ENCODE assay signal across 22 cellular contexts in the genomic region with DNA sequence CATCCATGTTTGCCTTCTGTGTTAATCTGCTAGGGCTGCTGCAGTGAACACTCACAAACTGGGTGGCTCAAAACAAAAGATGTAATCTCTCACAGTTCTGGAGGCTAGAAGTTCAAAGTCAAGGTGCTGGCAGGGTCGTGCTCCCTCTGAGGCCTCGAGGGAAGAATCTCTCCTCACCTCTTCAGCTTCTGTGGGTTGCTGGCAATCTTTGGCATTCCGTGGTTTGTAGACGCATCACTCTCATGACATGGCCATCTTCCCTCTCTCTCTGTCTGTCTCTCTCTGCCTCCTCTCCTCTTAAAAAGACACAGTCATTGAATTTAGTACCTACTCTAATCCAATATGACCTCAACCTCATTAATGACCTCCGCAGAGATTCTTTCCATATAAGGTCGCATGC.
A peak's percentile ranks its signal among the peaks of the same experiment; 100 is the strongest.
DNase-seq lines count a peak whose midpoint lies in the region; ATAC-seq and TF ChIP-seq lines count a peak whose summit lies in the region.
"Had no signal": no experiment of that assay in that cellular context is flagged by ENCODE, and none has a peak within 500 bp of the region (broad histone marks: within the 10 kb centered on the region; RNA-seq: fewer than 3 reads in every experiment).

No MANE protein-coding gene starts in this region.

- H4K20me1 ChIP-seq in H9 (ENCODE audit: control insufficient read depth, insufficient read depth, insufficient read length) (no peaks in the 10 kb centered on the region), MM.1S (ENCODE audit: insufficient read depth, low read length) (no peaks in the 10 kb centered on the region)

- intact Hi-C loops in uterus (cut with DNase I; ENCODE audit: low total_unique reads) = no loop called here

- H3K9me3 ChIP-seq in H9 (ENCODE audit: control insufficient read depth, low read depth, low read length) = no peaks in the 10 kb centered on the region
- H3K9me3 ChIP-seq in muscle layer of colon (ENCODE audit: low read length) = no peaks in the 10 kb centered on the region
- no peaks in the 10 kb centered on the region for H3K9me3 ChIP-seq in uterus
- H3K9me3 ChIP-seq in MM.1S (replicated peaks; ENCODE audit: insufficient read depth, low read length) = no peaks in the 10 kb centered on the region
- H3K9me3 ChIP-seq: Caco-2, SJSA1, testis had no signal

- H3K23me2 ChIP-seq in H9 (ENCODE audit: insufficient read length, low read depth, low read length, poor library complexity, severe bottlenecking) = no peaks in the 10 kb centered on the region

- H2BK20ac ChIP-seq in H9 (ENCODE audit: low read depth, low read length, poor library complexity, severe bottlenecking) = no peak overlapping the region

- H3K79me1 ChIP-seq in H9 (ENCODE audit: insufficient read depth, low read depth, low read length, poor library complexity, severe bottlenecking) = no peaks in the 10 kb centered on the region

- H3K4me2 ChIP-seq in H9 (ENCODE audit: insufficient read depth, insufficient read length, low read length) (no peak overlapping the region), MM.1S (ENCODE audit: low read depth, low read length) (no peak overlapping the region)
- H3K4me2 ChIP-seq: PC-9 had no signal

- H3K23ac ChIP-seq in H9 (ENCODE audit: insufficient read length, low read depth, low read length) = no peak overlapping the region

- H3K27me3 Mint-ChIP-seq in H9 (ENCODE audit: low read depth) = no peaks in the 10 kb centered on the region; the same call in 1 of the 2 replicates
- H3K27me3 Mint-ChIP-seq: activated B cell treated with CpG ODN at 0.5 μM for 24 hours; activated CD8-positive, alpha-beta T cell treated with anti-CD3 and anti-CD28 coated beads for 36 hours had no signal

- DNase-seq in H9 (no peak), choroid plexus epithelial cell (ENCODE audit: low read depth) (peak; percentile 24), uterus (no peak), MM.1S (no peak)
- no peak for DNase-seq in activated naive CD4-positive, alpha-beta T cell (lab: John Stamatoyannopoulos, UW)
- DNase-seq: activated B cell treated with CpG ODN at 0.5 μM for 24 hours; activated CD8-positive, alpha-beta T cell treated with anti-CD3 and anti-CD28 coated beads for 36 hours; activated naive CD4-positive, alpha-beta T cell treated with anti-CD3 and anti-CD28 coated beads, Interleukin-2, amount 50 U/mL, for 16 hours; activated T-cell treated with anti-CD3 and anti-CD28 coated beads, Interleukin-2, amount 50 U/mL, for 48 hours; Caco-2; left colon; midbrain; NCI-H146; nucleus accumbens; PC-9; retina; stimulated activated CD4-positive, alpha-beta T cell treated with anti-CD3 and anti-CD28 coated beads, Interleukin-15, amount 100 ng/mL, for 24 hours; testis had no signal

- H3K27me3 ChIP-seq in H9 (ENCODE audit: insufficient read depth, low read length) = no peaks in the 10 kb centered on the region
- no peaks in the 10 kb centered on the region for H3K27me3 ChIP-seq in muscle layer of colon (ENCODE audit: control insufficient read depth in 1 of 2, insufficient read depth in 2 of 2, low read length in 2 of 2)
- no peaks in the 10 kb centered on the region for H3K27me3 ChIP-seq in uterus
- no peaks in the 10 kb centered on the region for H3K27me3 ChIP-seq in MM.1S (replicated peaks; ENCODE audit: insufficient read depth, low read length)
- H3K27me3 ChIP-seq: testis had no signal

- no peak overlapping the region for H2AK5ac ChIP-seq in H9 (ENCODE audit: insufficient read length, low read length)

- H2BK120ac ChIP-seq in H9 (ENCODE audit: low read depth, low read length, poor library complexity, severe bottlenecking) = no peak overlapping the region

- H3K4me3 ChIP-seq in choroid plexus epithelial cell (ENCODE audit: low read depth, low read length) (no peak overlapping the region), muscle layer of colon (ENCODE audit: low read depth in 1 of 2, low read length in 2 of 2) (no peak overlapping the region), uterus (no peak overlapping the region), MM.1S (ENCODE audit: low read length) (no peak overlapping the region)
- H3K4me3 ChIP-seq: PC-9, SJSA1, testis had no signal

- H4K8ac ChIP-seq in H9 (replicated peaks; ENCODE audit: insufficient read length, low read depth, low read length) = no peak overlapping the region

- WGBS in H9 (ENCODE audit: extremely low coverage, insufficient read length, low lambda C conversion rate) = no CpG with 5 or more reads among the region's 6 CpGs

- no peak overlapping the region for H3K9ac ChIP-seq in H9 (ENCODE audit: extremely low read depth, insufficient read length, low read length)
- no peak overlapping the region for H3K9ac ChIP-seq in muscle layer of colon (ENCODE audit: low read length)
- no peak overlapping the region for H3K9ac ChIP-seq in MM.1S (ENCODE audit: low read length)

- no peak for ATAC-seq in esophagus mucosa
- ATAC-seq: activated CD8-positive, alpha-beta T cell treated with anti-CD3 and anti-CD28 coated beads for 36 hours; foreskin keratinocyte; left colon had no signal

- TF ChIP-seq POLR2A in uterus (IDR thresholded peaks at IDR 0.05) = no peak

- no peak overlapping the region for H3K27ac ChIP-seq in H9 (ENCODE audit: insufficient read length, low read depth, low read length)
- H3K27ac ChIP-seq in muscle layer of colon (ENCODE audit: low read depth, low read length) = peak overlapping the region; percentile 79
- peak overlapping the region; percentile 78 for H3K27ac ChIP-seq in uterus
- H3K27ac ChIP-seq in MM.1S (ENCODE audit: low read length) = no peak overlapping the region
- H3K27ac ChIP-seq: foreskin keratinocyte, PC-9, SJSA1, testis had no signal

- H2AFZ ChIP-seq in H9 (ENCODE audit: low read length) (no peak overlapping the region), MM.1S (ENCODE audit: low read length) (no peak overlapping the region)
- H2AFZ ChIP-seq: PC-9 had no signal

- peak overlapping the region in 1 of 3 experiments; percentile 2; a peak in 1 of 7 replicates for H3K27ac Mint-ChIP-seq in H9
- H3K27ac Mint-ChIP-seq: activated B cell treated with CpG ODN at 0.5 μM for 24 hours; activated CD8-positive, alpha-beta T cell treated with anti-CD3 and anti-CD28 coated beads for 36 hours had no signal

- H3K4me1 ChIP-seq in H9 (ENCODE audit: insufficient read depth, low read length) (peaks cover 11% of the 10 kb centered on the region), muscle layer of colon (ENCODE audit: insufficient read depth, low read length) (peaks cover 36% of the 10 kb centered on the region), uterus (no peaks in the 10 kb centered on the region), MM.1S (ENCODE audit: low read length) (no peaks in the 10 kb centered on the region)
- H3K4me1 ChIP-seq: Caco-2, foreskin keratinocyte, SJSA1, testis had no signal

- no peaks in the 10 kb centered on the region for H3F3A ChIP-seq in MM.1S (ENCODE audit: insufficient read depth, low read length)

- no peak overlapping the region for H2BK15ac ChIP-seq in H9 (ENCODE audit: low read depth, low read length)

- H4K5ac ChIP-seq in H9 (ENCODE audit: insufficient read length, low read depth, low read length) = no peak overlapping the region

- H3K36me3 ChIP-seq in muscle layer of colon (ENCODE audit: insufficient read depth, low read length) (no peaks in the 10 kb centered on the region), uterus (no peaks in the 10 kb centered on the region), MM.1S (replicated peaks; ENCODE audit: insufficient read depth, low read length) (no peaks in the 10 kb centered on the region)
- H3K36me3 ChIP-seq: SJSA1 had no signal

- H3T11ph ChIP-seq in H9 (ENCODE audit: low read length) = no peak overlapping the region

- no peak overlapping the region for H4K91ac ChIP-seq in H9 (ENCODE audit: insufficient read length, low read depth, low read length)

- H3K4me3 Mint-ChIP-seq in H9 = no peak overlapping the region; a peak in 1 of 5 replicates
- H3K4me3 Mint-ChIP-seq: activated B cell treated with CpG ODN at 0.5 μM for 24 hours; activated CD8-positive, alpha-beta T cell treated with anti-CD3 and anti-CD28 coated beads for 36 hours had no signal

- H3K14ac ChIP-seq in H9 (ENCODE audit: insufficient read depth, low read length) = no peak overlapping the region; the same call in 1 of the 2 replicates

- H3K9me2 ChIP-seq in MM.1S (replicated peaks; ENCODE audit: insufficient read depth, low read length) = no peaks in the 10 kb centered on the region

- no peaks in the 10 kb centered on the region for H3K9me3 Mint-ChIP-seq in H9
- H3K9me3 Mint-ChIP-seq: activated B cell treated with CpG ODN at 0.5 μM for 24 hours; activated CD8-positive, alpha-beta T cell treated with anti-CD3 and anti-CD28 coated beads for 36 hours had no signal

- no peak overlapping the region for H3K56ac ChIP-seq in H9 (ENCODE audit: insufficient read length, low read depth, low read length)

- H3K4ac ChIP-seq in H9 (ENCODE audit: low read depth, low read length) = no peak overlapping the region

- H3K18ac ChIP-seq in H9 (ENCODE audit: insufficient read length, low read depth, low read length) = peak overlapping the region; percentile 51

- H3K4me1 Mint-ChIP-seq in H9 = peaks cover 47 to 49% of the 10 kb centered on the region in 2 experiments
- H3K4me1 Mint-ChIP-seq: activated B cell treated with CpG ODN at 0.5 μM for 24 hours had no signal

- no peak overlapping the region for H2BK5ac ChIP-seq in H9 (ENCODE audit: insufficient read length, low read length)

- TF ChIP-seq CTCF in H9 (conservative IDR thresholded peaks at IDR 0.05) (no peak), choroid plexus epithelial cell (conservative IDR thresholded peaks at IDR 0.05; ENCODE audit: low read depth, low read length) (no peak), uterus (IDR thresholded peaks at IDR 0.05) (no peak), MM.1S (IDR thresholded peaks at IDR 0.05; ENCODE audit: low read length) (no peak)

- H3K79me2 ChIP-seq in H9 (ENCODE audit: insufficient read depth, low read length) (no peaks in the 10 kb centered on the region), MM.1S (ENCODE audit: low read length) (no peaks in the 10 kb centered on the region)

- H3K36me3 Mint-ChIP-seq in H9 (ENCODE audit: insufficient read depth in 1 of 3, low read depth in 3 of 3) = no peaks in the 10 kb centered on the region

- H2BK12ac ChIP-seq in H9 (ENCODE audit: insufficient read length, low read depth, low read length) = no peak overlapping the region

Comparison
In these comparisons a context has a peak if more than half of its experiments do, and no peak if none do; other contexts are left out.
1. H3K27ac ChIP-seq: peak in muscle layer of colon (single experiment) and uterus (2 of 2); none in H9 (single experiment) and MM.1S (single experiment).